ENCODE assay signal across 9 cellular contexts in the genomic region with DNA sequence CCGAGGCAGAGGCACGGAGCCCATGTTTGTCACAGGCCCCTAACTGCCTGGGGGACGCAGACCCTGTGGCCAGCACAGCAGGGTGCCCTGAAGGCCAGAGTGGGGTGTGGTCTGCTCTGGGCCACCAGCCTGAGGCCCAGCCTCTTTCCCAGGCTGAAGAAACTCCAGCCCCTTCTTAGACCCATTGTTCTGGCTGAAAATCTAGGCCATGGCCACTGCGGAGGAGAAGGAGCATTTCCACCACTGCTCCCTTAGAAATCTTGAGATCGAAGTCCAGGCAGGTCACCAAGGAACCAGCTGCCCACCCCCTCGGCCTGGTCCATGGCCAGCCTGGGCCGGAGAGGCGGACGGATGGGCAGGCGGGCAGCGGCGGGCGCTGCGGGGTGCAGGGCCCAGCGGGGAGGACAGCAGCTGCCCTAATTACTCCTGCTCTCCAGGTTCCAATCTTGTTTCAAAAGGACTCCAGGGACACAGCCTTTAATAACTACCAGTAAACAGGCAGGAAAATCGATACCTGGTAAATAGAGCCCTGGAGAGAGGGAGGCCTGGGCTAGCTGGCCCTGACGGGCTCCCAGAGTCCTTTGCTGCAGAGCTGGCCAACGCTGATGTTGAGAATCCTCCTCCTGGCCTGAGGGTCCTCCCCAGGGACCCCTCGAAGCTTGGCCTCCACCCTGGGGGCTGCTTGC. TPM values are rescaled to one million over a fixed set of nuclear protein-coding genes. Genes with fewer than 3 reads are reported as not detected.
DNase-seq lines count a peak whose midpoint lies in the region; ATAC-seq lines count a peak whose summit lies in the region.
"Had no signal": no experiment of that assay in that cellular context is flagged by ENCODE, and none has a peak within 500 bp of the region (broad histone marks: within the 10 kb centered on the region; RNA-seq: fewer than 3 reads in every experiment).

No MANE protein-coding gene starts in this region.

- no peak for ATAC-seq in GM18520 (IDR thresholded peaks at IDR 0.05; ENCODE audit: unreplicated experiment)
- ATAC-seq in HG03521 (IDR thresholded peaks at IDR 0.05; ENCODE audit: unreplicated experiment): no peak
- no peak for ATAC-seq in GM19035 (IDR thresholded peaks at IDR 0.05; ENCODE audit: unreplicated experiment)

- H3K27ac ChIP-seq in caudate nucleus (ENCODE audit: low read depth, low read length): peak overlapping the region; percentile 67

- DNase-seq in DMS79 treated with DMSO at 0.1 percent for 48 hours (lab: John Stamatoyannopoulos, UW) (peak; percentile 77), NCI-H2081 treated with DMSO at 0.1 percent for 48 hours (lab: John Stamatoyannopoulos, UW) (peak; percentile 33), caudate nucleus (lab: John Stamatoyannopoulos, UW) (peak in 41 of 61 donors; percentile 16 to 94 (median 53)), occipital lobe (lab: John Stamatoyannopoulos, UW) (peak; percentile 9), iPS-NIHi7 (ENCODE audit: extremely low spot score) (no peak)
- DNase-seq: NCI-H1694 had no signal

RNA-seq across cellular contexts. Expression of a gene that starts 15.0 kb away (rescaled TPM):
- 16.2 TPM for total RNA-seq in occipital lobe
